In the genomic region with DNA sequence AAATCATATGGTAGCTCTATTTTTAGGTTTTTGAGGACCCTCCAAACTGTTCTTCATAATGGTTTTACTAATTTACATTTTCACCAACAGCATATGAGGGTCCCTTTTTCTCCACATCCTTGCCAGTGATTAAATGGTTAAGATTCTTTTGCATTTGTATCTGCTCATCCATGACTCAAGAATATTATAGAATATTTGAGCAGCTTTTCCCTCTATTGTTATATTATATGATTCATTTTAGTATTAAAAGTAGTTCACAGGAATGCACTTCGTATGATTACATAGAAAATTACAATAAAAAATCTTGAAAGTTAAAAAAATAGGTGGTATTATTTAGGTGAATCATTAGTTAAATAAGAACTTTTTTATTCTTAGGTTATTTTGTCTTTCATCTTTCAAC, we compare ENCODE assay signal across 27 cellular contexts.
"Had no signal": no experiment of that assay in that cellular context is flagged by ENCODE, and none has a peak within 500 bp of the region (broad histone marks: within the 10 kb centered on the region; RNA-seq: fewer than 3 reads in every experiment).

No MANE protein-coding gene starts in this region.

- H3K4me3 ChIP-seq: colonic mucosa, coronary artery, dorsolateral prefrontal cortex, esophagus muscularis mucosa, esophagus squamous epithelium, gastrocnemius medialis, gastroesophageal sphincter, heart left ventricle, heart right ventricle had no signal

- DNase-seq: colonic mucosa; cortex of kidney; dermis blood vessel endothelial cell; dorsolateral prefrontal cortex; effector CD4-positive, alpha-beta T cell; effector CD8-positive, alpha-beta T cell; effector memory CD4-positive, alpha-beta T cell; effector memory CD8-positive, alpha-beta T cell; endodermal cell; erythroblast; esophagus squamous epithelium; foreskin fibroblast; foreskin keratinocyte; foreskin melanocyte; gastrocnemius medialis; glutamatergic neuron; head of caudate nucleus; heart left ventricle; heart right ventricle had no signal

- H3K27me3 ChIP-seq: colonic mucosa, dorsolateral prefrontal cortex, esophagus muscularis mucosa, esophagus squamous epithelium, foreskin keratinocyte, gastrocnemius medialis, gastroesophageal sphincter, heart left ventricle, heart right ventricle had no signal

- ATAC-seq: effector memory CD8-positive, alpha-beta T cell; esophagus mucosa; foreskin keratinocyte; gastrocnemius medialis; gastroesophageal sphincter; heart left ventricle; heart right ventricle had no signal

- H3K27ac ChIP-seq: colonic mucosa, coronary artery, dorsolateral prefrontal cortex, epithelial cell of prostate, esophagus muscularis mucosa, esophagus squamous epithelium, foreskin keratinocyte, gastrocnemius medialis, gastroesophageal sphincter, heart left ventricle, heart right ventricle had no signal

- H3K4me1 ChIP-seq: colonic mucosa, esophagus muscularis mucosa, esophagus squamous epithelium, foreskin keratinocyte, gastrocnemius medialis, gastroesophageal sphincter, heart left ventricle, heart right ventricle had no signal

- H3K36me3 ChIP-seq: colonic mucosa had no signal

- H3K9me3 ChIP-seq: colonic mucosa, esophagus muscularis mucosa, gastrocnemius medialis, gastroesophageal sphincter had no signal

- FAIRE-seq: colon, endometrium, endothelial cell of umbilical vein had no signal
